ENCODE assay signal across 1 cellular context in genomic region chr21:44878053-44878982, GRCh38.
TF ChIP-seq lines count a peak whose summit lies in the region.

No MANE protein-coding gene starts in this region.

TF ChIP-seq in HepG2, 621 proteins besides CTCF, POLR2A, EP300 and RAD21 (continued from another document and continues in another):
- TF ChIP-seq ZNF704 (CRISPR knock-in tag; IDR thresholded peaks at IDR 0.05; ENCODE audit: borderline replicate concordance) (no peak), ZNF317 (CRISPR knock-in tag; IDR thresholded peaks at IDR 0.05) (no peak), ZNF607 (CRISPR knock-in tag; IDR thresholded peaks at IDR 0.05; ENCODE audit: borderline replicate concordance) (no peak), EZH2 (conservative IDR thresholded peaks at IDR 0.05; ENCODE audit: low read depth, low read length) (no peak), TCF7 (IDR thresholded peaks at IDR 0.05; ENCODE audit: low read depth) (no peak), ZBTB7B (CRISPR knock-in tag; IDR thresholded peaks at IDR 0.05) (no peak; the same call in 1 of the 2 replicates), RFX5 (IDR thresholded peaks at IDR 0.05; ENCODE audit: low read depth, low read length) (no peak), RARA (CRISPR knock-in tag; IDR thresholded peaks at IDR 0.05) (peak; percentile 81), ATRX (CRISPR knock-in tag; IDR thresholded peaks at IDR 0.05; ENCODE audit: borderline replicate concordance) (no peak), TRIM24 (CRISPR knock-in tag; IDR thresholded peaks at IDR 0.05) (no peak), CREM (IDR thresholded peaks at IDR 0.05) (peak; percentile 45), CREM (CRISPR knock-in tag; IDR thresholded peaks at IDR 0.05) (no peak), TFDP1 (CRISPR knock-in tag; IDR thresholded peaks at IDR 0.05; ENCODE audit: borderline replicate concordance) (peak; percentile 24; the same call in 1 of the 2 replicates), ZMAT3 (CRISPR knock-in tag; conservative IDR thresholded peaks at IDR 0.05) (no peak), PHF8 (CRISPR knock-in tag; IDR thresholded peaks at IDR 0.05) (no peak), PRDM4 (CRISPR knock-in tag; IDR thresholded peaks at IDR 0.05; ENCODE audit: borderline replicate concordance) (no peak), ZNF784 (CRISPR knock-in tag; IDR thresholded peaks at IDR 0.05; ENCODE audit: borderline replicate concordance) (0 out of 2 replicates have a peak, but pooled peaks have one; percentile 36), STAG1 (CRISPR knock-in tag; IDR thresholded peaks at IDR 0.05) (no peak), ARNT2 (CRISPR knock-in tag; IDR thresholded peaks at IDR 0.05; ENCODE audit: low read depth) (peak; percentile 42; the same call in 1 of the 2 replicates), ZMAT5 (CRISPR knock-in tag; IDR thresholded peaks at IDR 0.05; ENCODE audit: borderline replicate concordance, low read depth) (no peak), HOXA7 (CRISPR knock-in tag; IDR thresholded peaks at IDR 0.05) (no peak), ZNF333 (CRISPR knock-in tag; IDR thresholded peaks at IDR 0.05; ENCODE audit: borderline replicate concordance) (no peak), ZNF33B (CRISPR knock-in tag; IDR thresholded peaks at IDR 0.05) (no peak), KIAA2018 (CRISPR knock-in tag; IDR thresholded peaks at IDR 0.05; ENCODE audit: borderline replicate concordance) (no peak), KLF16 (CRISPR knock-in tag; IDR thresholded peaks at IDR 0.05) (peak in 1 of 2 experiments; percentile 52; a peak in 1 of 4 replicates), SP140L (CRISPR knock-in tag; IDR thresholded peaks at IDR 0.05; ENCODE audit: borderline replicate concordance) (no peak), KLF11 (CRISPR knock-in tag; IDR thresholded peaks at IDR 0.05) (no peak), DMTF1 (CRISPR knock-in tag; IDR thresholded peaks at IDR 0.05) (no peak), MAFK (conservative IDR thresholded peaks at IDR 0.05 in 1 of 2, IDR thresholded peaks at IDR 0.05 in 1 of 2; ENCODE audit: low read length in 2 of 2) (no peak)
- TF ChIP-seq, protein P1, sequence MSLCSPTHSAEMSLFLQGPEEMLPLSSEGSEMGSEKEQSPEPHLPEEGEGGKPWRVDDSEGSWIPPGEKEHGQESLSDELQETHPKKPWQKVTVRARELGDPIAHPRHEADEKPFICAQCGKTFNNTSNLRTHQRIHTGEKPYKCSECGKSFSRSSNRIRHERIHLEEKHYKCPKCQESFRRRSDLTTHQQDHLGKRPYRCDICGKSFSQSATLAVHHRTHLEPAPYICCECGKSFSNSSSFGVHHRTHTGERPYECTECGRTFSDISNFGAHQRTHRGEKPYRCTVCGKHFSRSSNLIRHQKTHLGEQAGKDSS (CRISPR knock-in tag; IDR thresholded peaks at IDR 0.05; ENCODE audit: borderline replicate concordance, low read depth), result no peak
- TF ChIP-seq, protein P2, sequence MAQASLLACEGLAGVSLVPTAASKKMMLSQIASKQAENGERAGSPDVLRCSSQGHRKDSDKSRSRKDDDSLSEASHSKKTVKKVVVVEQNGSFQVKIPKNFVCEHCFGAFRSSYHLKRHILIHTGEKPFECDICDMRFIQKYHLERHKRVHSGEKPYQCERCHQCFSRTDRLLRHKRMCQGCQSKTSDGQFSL (CRISPR knock-in tag; IDR thresholded peaks at IDR 0.05), result no peak
- TF ChIP-seq, protein P3, sequence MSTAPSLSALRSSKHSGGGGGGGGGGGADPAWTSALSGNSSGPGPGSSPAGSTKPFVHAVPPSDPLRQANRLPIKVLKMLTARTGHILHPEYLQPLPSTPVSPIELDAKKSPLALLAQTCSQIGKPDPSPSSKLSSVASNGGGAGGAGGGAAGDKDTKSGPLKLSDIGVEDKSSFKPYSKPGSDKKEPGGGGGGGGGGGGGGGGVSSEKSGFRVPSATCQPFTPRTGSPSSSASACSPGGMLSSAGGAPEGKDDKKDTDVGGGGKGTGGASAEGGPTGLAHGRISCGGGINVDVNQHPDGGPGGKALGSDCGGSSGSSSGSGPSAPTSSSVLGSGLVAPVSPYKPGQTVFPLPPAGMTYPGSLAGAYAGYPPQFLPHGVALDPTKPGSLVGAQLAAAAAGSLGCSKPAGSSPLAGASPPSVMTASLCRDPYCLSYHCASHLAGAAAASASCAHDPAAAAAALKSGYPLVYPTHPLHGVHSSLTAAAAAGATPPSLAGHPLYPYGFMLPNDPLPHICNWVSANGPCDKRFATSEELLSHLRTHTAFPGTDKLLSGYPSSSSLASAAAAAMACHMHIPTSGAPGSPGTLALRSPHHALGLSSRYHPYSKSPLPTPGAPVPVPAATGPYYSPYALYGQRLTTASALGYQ (CRISPR knock-in tag; IDR thresholded peaks at IDR 0.05), result no peak; the same call in 1 of the 2 replicates
